ENCODE assay signal across 12 cellular contexts in genomic region chr6:89895273-89895874, GRCh38. TPM values are rescaled to one million over a fixed set of nuclear protein-coding genes. Genes with fewer than 3 reads are reported as not detected.
DNase-seq lines count a peak whose midpoint lies in the region; ATAC-seq and TF ChIP-seq lines count a peak whose summit lies in the region.
"Had no signal": no experiment of that assay in that cellular context is flagged by ENCODE, and none has a peak within 500 bp of the region (broad histone marks: within the 10 kb centered on the region; RNA-seq: fewer than 3 reads in every experiment).

No MANE protein-coding gene starts in this region.

- H3K9me3 ChIP-seq in testis (no peaks in the 10 kb centered on the region), vagina (no peaks in the 10 kb centered on the region)
- H3K9me3 ChIP-seq: thyroid gland had no signal

- WGBS in testis, 2 donors = 44 to 53% methylated on average over 8 of the region's 8 CpGs

- H3K27ac ChIP-seq in testis (no peak overlapping the region), vagina (no peak overlapping the region)
- H3K27ac ChIP-seq: thyroid gland had no signal

- no peak for TF ChIP-seq CTCF in testis (IDR thresholded peaks at IDR 0.05)
- no peak for TF ChIP-seq CTCF in vagina (IDR thresholded peaks at IDR 0.05)

- no peak for DNase-seq in Right ventricle myocardium superior
- DNase-seq in cardiac septum (ENCODE audit: low spot score) = no peak
- peak; percentile 28 for DNase-seq in UCSD-AML1 (lab: John Stamatoyannopoulos, UW; ENCODE audit: unreplicated experiment)
- peak; percentile 43 for DNase-seq in hepatic stellate cell (ENCODE audit: low spot score)
- DNase-seq in testis = peak; percentile 37
- no peak for DNase-seq in NCI-H2081 (lab: John Stamatoyannopoulos, UW)
- DNase-seq in vagina (ENCODE audit: extremely low spot score in 2 of 2) = no peak
- DNase-seq: amygdala; CD4-positive, alpha-beta T cell had no signal

- ATAC-seq in Right ventricle myocardium superior (ENCODE audit: poor library complexity) (peak; percentile 64), HG02642 (IDR thresholded peaks at IDR 0.05; ENCODE audit: poor library complexity, unreplicated experiment) (no peak)

- TF ChIP-seq POLR2A in testis (IDR thresholded peaks at IDR 0.05) (no peak), vagina (IDR thresholded peaks at IDR 0.05) (no peak)

- H3K4me1 ChIP-seq in testis (no peaks in the 10 kb centered on the region), vagina (no peaks in the 10 kb centered on the region)
- H3K4me1 ChIP-seq: thyroid gland had no signal

- H3K27me3 ChIP-seq in testis (no peaks in the 10 kb centered on the region), vagina (no peaks in the 10 kb centered on the region)
- H3K27me3 ChIP-seq: thyroid gland had no signal

- H3K4me3 ChIP-seq in testis (no peak overlapping the region), vagina (no peak overlapping the region)
- H3K4me3 ChIP-seq: thyroid gland had no signal

- intact Hi-C loops in Right ventricle myocardium superior (cut with DNase I) = no loop called here
- intact Hi-C loops in cardiac septum (cut with DNase I) = no loop called here
- intact Hi-C loops in testis (cut with DNase I; ENCODE audit: low total_unique reads) = no loop called here
- intact Hi-C loops in vagina (cut with DNase I) = no loop called here

- H3K36me3 ChIP-seq in testis (ENCODE audit: low read depth, missing control alignments) = no peaks in the 10 kb centered on the region
- H3K36me3 ChIP-seq in vagina = no peaks in the 10 kb centered on the region
- H3K36me3 ChIP-seq: thyroid gland had no signal

RNA-seq across cellular contexts. Expression of gene GJA10, which starts 1.1 kb away (rescaled TPM):
- total RNA-seq in Right ventricle myocardium superior (not detected), cardiac septum (not detected), testis (under 1 TPM in 1 of 2 donors, not detected in 1; 0.19 TPM), vagina (not detected)
- not detected for polyA plus RNA-seq in testis (ENCODE audit: insufficient read depth, low read depth, low replicate concordance)
- total RNA-seq: CD4-positive, alpha-beta T cell; osteocyte; thyroid gland had no signal

Comparison
In these comparisons a context has a peak if more than half of its experiments do, and no peak if none do; other contexts are left out.
1. DNase-seq: peak in UCSD-AML1 (single experiment), hepatic stellate cell (single experiment) and testis (single experiment); none in Right ventricle myocardium superior (single experiment), cardiac septum (single experiment), NCI-H2081 (0 of 2) and vagina (0 of 2).